In the genomic region with DNA sequence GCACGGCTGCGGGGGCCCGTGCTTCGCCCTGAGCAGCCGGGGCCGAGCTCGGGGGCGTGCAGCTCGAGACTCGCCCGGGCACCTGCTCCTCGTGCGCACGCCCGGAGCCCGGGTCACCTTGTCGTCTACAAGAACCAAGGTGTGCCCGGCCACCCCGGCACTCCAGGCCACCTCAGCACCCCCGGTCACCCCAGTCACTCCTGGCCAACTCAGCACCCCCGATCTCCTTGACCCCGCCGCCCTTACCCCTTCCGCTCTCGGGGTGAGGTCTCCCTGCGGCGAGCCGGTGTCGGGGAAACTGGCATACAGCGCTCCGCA, we compare ENCODE assay signal across 10 cellular contexts. TPM values are rescaled to one million over a fixed set of nuclear protein-coding genes. Genes with fewer than 3 reads are reported as not detected.
DNase-seq lines count a peak whose midpoint lies in the region; ATAC-seq, FAIRE-seq and TF ChIP-seq lines count a peak whose summit lies in the region.
"Had no signal": no experiment of that assay in that cellular context is flagged by ENCODE, and none has a peak within 500 bp of the region (broad histone marks: within the 10 kb centered on the region; RNA-seq: fewer than 3 reads in every experiment).

No MANE protein-coding gene starts in this region.

- H3K18ac ChIP-seq in mesendoderm (ENCODE audit: low read length), result no peak overlapping the region

- H3K4me1 ChIP-seq in heart left ventricle (peaks cover 0 to 49% (median 22%) of the 10 kb centered on the region in 12 donors), colonic mucosa (no peaks in the 10 kb centered on the region), mesendoderm (ENCODE audit: control insufficient read depth, low read depth, low read length) (peaks cover 2% of the 10 kb centered on the region), uterus (peaks cover 0 to 4% of the 10 kb centered on the region in 2 donors)

- FAIRE-seq in H54 (lab: Jason Lieb, UNC), result no peak

- H3K4ac ChIP-seq in mesendoderm (ENCODE audit: low read depth, low read length), result no peak overlapping the region

- peak in 2 of 4 donors; percentile 3 to 14 for ATAC-seq in heart left ventricle
- no peak for ATAC-seq in left cardiac atrium
- no peak for ATAC-seq in HG03135 (IDR thresholded peaks at IDR 0.05; ENCODE audit: unreplicated experiment)

- intact Hi-C loops in heart left ventricle (cut with DNase I), result loop anchor here in 7 of 10 donors (5.0 to 10.0 kb wide), 15 partner anchors 133 to 1333 kb away; no protein-coding TSS in a partner anchor
- intact Hi-C loops in left cardiac atrium (cut with DNase I), result loop anchor here (2.0 to 5.0 kb wide), 4 partner anchors 431 to 1331 kb away; no protein-coding TSS in a partner anchor
- intact Hi-C loops in colonic mucosa (cut with DNase I), result no loop called here
- intact Hi-C loops in uterus (cut with DNase I; ENCODE audit: low total_unique reads), result loop anchor here (5.0 to 10.0 kb wide), 2 partner anchors 1166 to 1253 kb away; no protein-coding TSS in a partner anchor

- no peak overlapping the region for H2BK5ac ChIP-seq in mesendoderm (ENCODE audit: low read length)

- TF ChIP-seq CTCF in heart left ventricle (IDR thresholded peaks at IDR 0.05), result no peak
- no peak for TF ChIP-seq CTCF in colonic mucosa (IDR thresholded peaks at IDR 0.05)
- no peak for TF ChIP-seq CTCF in uterus (IDR thresholded peaks at IDR 0.05)

- no peak overlapping the region for H3K9ac ChIP-seq in colonic mucosa (ENCODE audit: low read depth in 2 of 2, low read length in 2 of 2)
- H3K9ac ChIP-seq in mesendoderm (ENCODE audit: low read length), result no peak overlapping the region

- H4K5ac ChIP-seq in mesendoderm (ENCODE audit: low read length), result no peak overlapping the region

- H3K27ac ChIP-seq in heart left ventricle (peak overlapping the region in 9 of 12 donors; percentile 9 to 75 (median 58)), colonic mucosa (no peak overlapping the region), mesendoderm (ENCODE audit: low read depth, low read length) (no peak overlapping the region), uterus (peak overlapping the region; percentile 69 to 89)

- peak overlapping the region; percentile 86 for H3K4me2 ChIP-seq in mesendoderm (ENCODE audit: low read length)

- H3K23ac ChIP-seq in mesendoderm (ENCODE audit: low read length), result no peak overlapping the region

- H3K4me3 ChIP-seq in heart left ventricle (peak overlapping the region; percentile 24 to 72 (median 59)), colonic mucosa (peak overlapping the region; percentile 26), mesendoderm (ENCODE audit: low read length) (no peak overlapping the region), uterus (peak overlapping the region; percentile 41 to 76)

- TF ChIP-seq POLR2A in heart left ventricle (IDR thresholded peaks at IDR 0.05) (no peak), uterus (IDR thresholded peaks at IDR 0.05) (no peak), H54 (IDR thresholded peaks at IDR 0.05; ENCODE audit: low read depth, low read length) (no peak)

- H3K27me3 ChIP-seq in heart left ventricle, result peaks cover 0 to 56% (median 0%) of the 10 kb centered on the region in 9 donors
- H3K27me3 ChIP-seq in colonic mucosa, result peaks cover 37% of the 10 kb centered on the region
- peaks cover 17% of the 10 kb centered on the region for H3K27me3 ChIP-seq in mesendoderm (ENCODE audit: insufficient read depth, low read length, poor library complexity)
- H3K27me3 ChIP-seq in uterus, result no peaks in the 10 kb centered on the region

- H3K36me3 ChIP-seq in heart left ventricle (peaks cover 0 to 11% (median 0%) of the 10 kb centered on the region in 9 donors), colonic mucosa (no peaks in the 10 kb centered on the region), mesendoderm (ENCODE audit: control insufficient read depth, insufficient read depth, low read length) (no peaks in the 10 kb centered on the region), uterus (no peaks in the 10 kb centered on the region)

- no peaks in the 10 kb centered on the region for H3K79me2 ChIP-seq in mesendoderm (ENCODE audit: control insufficient read depth, insufficient read depth, low read length)

- no peak overlapping the region for H2BK120ac ChIP-seq in mesendoderm (ENCODE audit: low read depth, low read length)

- no peaks in the 10 kb centered on the region for H3K79me1 ChIP-seq in mesendoderm (ENCODE audit: low read length)

- H2BK15ac ChIP-seq in mesendoderm (replicated peaks; ENCODE audit: low read depth), result no peak overlapping the region

- WGBS in heart left ventricle, 4 donors, result 2 to 10% (median 6%) methylated on average over 13 to 31 of the region's 31 CpGs
- WGBS in mesendoderm (ENCODE audit: extremely low coverage, insufficient coverage, low lambda C conversion rate), result no CpG with 5 or more reads among the region's 31 CpGs

- DNase-seq in heart left ventricle (peak in 2 of 5 donors; percentile 43 to 46), left cardiac atrium (no peak), colonic mucosa (no peak), mesendoderm (no peak), uterus (peak in 1 of 2 donors; percentile 33), H54 (ENCODE audit: insufficient read length, low spot score) (no peak), putamen (ENCODE audit: low spot score) (no peak)

- H3K9me3 ChIP-seq in heart left ventricle, result no peaks in the 10 kb centered on the region
- no peaks in the 10 kb centered on the region for H3K9me3 ChIP-seq in colonic mucosa
- no peaks in the 10 kb centered on the region for H3K9me3 ChIP-seq in uterus

- no peak overlapping the region for H3K56ac ChIP-seq in mesendoderm (ENCODE audit: low read length)

- no peak overlapping the region for H2AK5ac ChIP-seq in mesendoderm (ENCODE audit: low read length)

- no peak overlapping the region for H4K8ac ChIP-seq in mesendoderm (ENCODE audit: low read depth, low read length)

RNA-seq across cellular contexts. Expression of a gene that starts 0.3 kb away (rescaled TPM):
- 100 to 1,000 TPM in 2 of 9 donors, 10 to 100 TPM in 7; 18.1 to 141 (median 66.3) TPM for total RNA-seq in heart left ventricle
- 100 to 1,000 TPM in 1 of 2 donors, 10 to 100 TPM in 1; 54.4 to 165 TPM for polyA plus RNA-seq in heart left ventricle
- 10 to 100 TPM; 37.5 to 75.4 TPM for total RNA-seq in left cardiac atrium
- 10 to 100 TPM; 23.2 to 36.9 TPM for total RNA-seq in colonic mucosa
- 30.4 TPM for polyA plus RNA-seq in mesendoderm (2013, experiment 1 of 2)
- polyA plus RNA-seq in mesendoderm (2013, experiment 2 of 2), result 28.2 TPM
- total RNA-seq in uterus, result 100 to 1,000 TPM; 202 to 345 (median 319) TPM

RNA-seq across cellular contexts. Expression of a gene that starts 33.1 kb away (rescaled TPM):
- total RNA-seq in heart left ventricle (1 to 10 TPM in 1 of 9 donors, not detected in 8; 1.8 TPM), left cardiac atrium (not detected), colonic mucosa (under 1 TPM in 1 of 2 donors, not detected in 1; 0.49 TPM), uterus (1 to 10 TPM in 1 of 4 donors, not detected in 3; 1.9 TPM)
- polyA plus RNA-seq in heart left ventricle, result not detected
- 0.08 TPM for polyA plus RNA-seq in mesendoderm (2013, experiment 1 of 2)
- polyA plus RNA-seq in mesendoderm (2013, experiment 2 of 2), result 0.07 TPM

RNA-seq across cellular contexts. Expression of a gene that starts 48.5 kb away (rescaled TPM):
- not detected for total RNA-seq in heart left ventricle
- not detected for polyA plus RNA-seq in heart left ventricle
- total RNA-seq in left cardiac atrium, result not detected
- total RNA-seq in colonic mucosa, result not detected
- not detected for polyA plus RNA-seq in mesendoderm (2013, experiment 1 of 2)
- polyA plus RNA-seq in mesendoderm (2013, experiment 2 of 2), result not detected
- total RNA-seq in uterus, result under 1 TPM in 1 of 4 donors, not detected in 3; 0.21 TPM
- total RNA-seq: Daoy, lung microvascular endothelial cell had no signal

Comparison
In these comparisons a context has a peak if more than half of its experiments do, and no peak if none do; other contexts are left out.
1. H3K27ac ChIP-seq: peak in heart left ventricle (9 of 12) and uterus (2 of 2); none in colonic mucosa (single experiment) and mesendoderm (single experiment).